Comparison of ENCODE assay signal across 23 cellular contexts in the genomic region with DNA sequence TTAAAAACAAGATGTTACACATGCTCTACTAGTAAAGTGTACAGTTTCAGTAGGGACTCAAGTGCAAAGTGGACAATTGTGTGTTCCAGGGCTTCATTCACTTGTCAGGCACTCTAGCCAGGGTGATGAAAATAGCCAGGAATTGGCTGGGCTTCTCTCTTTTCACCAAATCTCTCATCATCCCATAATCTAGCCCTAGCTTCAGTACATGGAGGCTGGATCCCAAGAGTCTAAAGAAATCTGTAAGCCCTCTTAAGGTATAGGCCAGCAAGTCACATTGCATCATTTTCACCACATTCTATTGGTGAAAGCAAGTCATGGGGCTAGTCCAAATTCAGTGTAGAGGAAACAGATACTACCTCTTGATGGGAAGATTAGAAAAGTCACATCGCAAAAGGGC. TPM values are rescaled to one million over a fixed set of nuclear protein-coding genes. Genes with fewer than 3 reads are reported as not detected.
DNase-seq lines count a peak whose midpoint lies in the region; ATAC-seq, FAIRE-seq and TF ChIP-seq lines count a peak whose summit lies in the region.
"Had no signal": no experiment of that assay in that cellular context is flagged by ENCODE, and none has a peak within 500 bp of the region (broad histone marks: within the 10 kb centered on the region; RNA-seq: fewer than 3 reads in every experiment).

No MANE protein-coding gene starts in this region.

- H3K4me3 ChIP-seq in heart right ventricle (no peak overlapping the region), left ventricle myocardium inferior (no peak overlapping the region)
- H3K4me3 ChIP-seq: BLaER1 had no signal

- H3K9me3 ChIP-seq in heart right ventricle (peaks cover 0 to 3% (median 0%) of the 10 kb centered on the region in 11 donors), left ventricle myocardium inferior (replicated peaks) (peaks cover 3% of the 10 kb centered on the region)
- H3K9me3 ChIP-seq: BE2C had no signal

- WGBS in heart right ventricle, 2 donors = 38 to 100% methylated on average over 1 of the region's 1 CpG

- intact Hi-C loops in Right ventricle myocardium inferior (cut with DNase I) = no loop called here
- intact Hi-C loops in heart right ventricle (cut with DNase I) = no loop called here
- intact Hi-C loops in left ventricle myocardium inferior (cut with micrococcal nuclease) = no loop called here
- intact Hi-C loops in left cardiac atrium (cut with DNase I) = no loop called here

- H3K36me3 ChIP-seq in heart right ventricle (no peaks in the 10 kb centered on the region), left ventricle myocardium inferior (no peaks in the 10 kb centered on the region)
- H3K36me3 ChIP-seq: BE2C, BLaER1 had no signal

- H3K27ac ChIP-seq in heart right ventricle = peak overlapping the region in 2 of 10 donors; percentile 26 to 50
- H3K27ac ChIP-seq in left ventricle myocardium inferior (replicated peaks) = peak overlapping the region; percentile 20
- peak overlapping the region; percentile 72 for H3K27ac ChIP-seq in 22Rv1
- H3K27ac ChIP-seq: BLaER1 had no signal

- ATAC-seq in Right ventricle myocardium inferior (peak; percentile 67), heart right ventricle (no peak), left cardiac atrium (no peak), HG03460 (IDR thresholded peaks at IDR 0.05; ENCODE audit: unreplicated experiment) (no peak)

- peaks cover 0 to 20% (median 4%) of the 10 kb centered on the region in 9 donors for H3K4me1 ChIP-seq in heart right ventricle
- peaks cover 8% of the 10 kb centered on the region for H3K4me1 ChIP-seq in left ventricle myocardium inferior
- H3K4me1 ChIP-seq: BE2C, BLaER1 had no signal

- DNase-seq in Right ventricle myocardium inferior (ENCODE audit: missing footprints) = no peak
- no peak for DNase-seq in heart right ventricle
- DNase-seq in left ventricle myocardium inferior = no peak
- DNase-seq in left cardiac atrium = no peak
- no peak for DNase-seq in urothelium cell line (ENCODE audit: low spot score)
- DNase-seq in NCI-H128 (lab: John Stamatoyannopoulos, UW; ENCODE audit: unreplicated experiment) = no peak
- DNase-seq: 8988T; ACHN; BE2C; C1 segment of cervical spinal cord; CD4-positive, alpha-beta memory T cell; CD4-positive, CD25-positive, alpha-beta regulatory T cell; CD8-positive, alpha-beta memory T cell; COR-L47; DMS79 treated with DMSO at 0.1 percent for 48 hours; GF-D8 had no signal

- H3K27me3 ChIP-seq in heart right ventricle (no peaks in the 10 kb centered on the region), left ventricle myocardium inferior (ENCODE audit: low read depth) (peaks cover under 1% of the 10 kb centered on the region)
- H3K27me3 ChIP-seq: BLaER1 had no signal

- no peak for TF ChIP-seq CTCF in heart right ventricle (IDR thresholded peaks at IDR 0.05)
- no peak for TF ChIP-seq CTCF in left ventricle myocardium inferior (IDR thresholded peaks at IDR 0.05; ENCODE audit: borderline replicate concordance)
- no peak for TF ChIP-seq CTCF in 22Rv1 (IDR thresholded peaks at IDR 0.05)

- FAIRE-seq in urothelium cell line (lab: Jason Lieb, UNC) = peak; percentile 23
- FAIRE-seq: A204.1, G401.6, GM12891, GM19239 had no signal

RNA-seq across cellular contexts. Expression of a gene that starts 47.3 kb away (rescaled TPM):
- 19.6 TPM for total RNA-seq in Right ventricle myocardium inferior
- total RNA-seq in heart right ventricle = 10 to 100 TPM; 14.8 to 31.9 (median 21.5) TPM
- 1 to 10 TPM; 6.2 to 6.4 TPM for polyA plus RNA-seq in heart right ventricle
- 19.4 TPM for total RNA-seq in left ventricle myocardium inferior
- total RNA-seq in left cardiac atrium = 10 to 100 TPM; 17.2 to 21.6 TPM
